21 cellular contexts compared by ENCODE assay signal in genomic region chr10:59284111-59284975, GRCh38.
DNase-seq lines count a peak whose midpoint lies in the region; ATAC-seq, FAIRE-seq and TF ChIP-seq lines count a peak whose summit lies in the region.
"Had no signal": no experiment of that assay in that cellular context is flagged by ENCODE, and none has a peak within 500 bp of the region (broad histone marks: within the 10 kb centered on the region; RNA-seq: fewer than 3 reads in every experiment).

No MANE protein-coding gene starts in this region.

- H4K91ac ChIP-seq in neuronal stem cell (ENCODE audit: low read depth, low read length, poor library complexity): no peak overlapping the region

- POLR2A ChIA-PET in MCF 10A (lab: Yijun Ruan, JAX): interaction anchor here (0.7 kb wide), 1 partner anchor 88 kb away, joined by 3 read pairs; no protein-coding TSS in a partner anchor

- no peak overlapping the region for H3K23ac ChIP-seq in neuronal stem cell (ENCODE audit: low read depth, low read length, poor library complexity)

- H3K4me3 ChIP-seq in breast epithelium (no peak overlapping the region), neuronal stem cell (ENCODE audit: low read length in 2 of 2) (no peak overlapping the region)
- H3K4me3 ChIP-seq: BLaER1, lower lobe of right lung, Peyer's patch, spleen, thoracic aorta had no signal

- CTCF ChIA-PET in MCF 10A (lab: Yijun Ruan, JAX): no interaction called here

- peak overlapping the region; percentile 1 for H3K18ac ChIP-seq in neuronal stem cell (ENCODE audit: low read length)

- WGBS in neuronal stem cell (ENCODE audit: extremely low coverage in 2 of 2, insufficient read length in 2 of 2, insufficient replicate concordance in 1 of 2), 2 donors: 100% methylated on average over 3 of the region's 7 CpGs; no CpG with 5 or more reads in 1 of the 2 donors

- no peak overlapping the region for H3K4me3 Mint-ChIP-seq in MCF 10A (ENCODE audit: unreplicated experiment)
- H3K4me3 Mint-ChIP-seq in activated T-cell treated with anti-CD3 and anti-CD28 coated beads, Interleukin-2, amount 50 U/mL, for 72 hours: no peak overlapping the region

- DNase-seq in MCF 10A (ENCODE audit: unreplicated experiment) (peak; percentile 2), breast epithelium (ENCODE audit: low spot score in 2 of 2) (no peak), epithelial cell of prostate (ENCODE audit: low read depth, low spot score) (no peak), neuronal stem cell (ENCODE audit: low spot score) (no peak), urothelium cell line (ENCODE audit: low spot score) (peak; percentile 24), H54 (ENCODE audit: insufficient read length, low spot score) (no peak), NCI-H1436 treated with DMSO at 0.1 percent for 48 hours (lab: John Stamatoyannopoulos, UW) (no peak)
- DNase-seq in activated T-cell treated with anti-CD3 and anti-CD28 coated beads, Interleukin-2, amount 50 U/mL, for 72 hours: no peak
- DNase-seq: 8988T; activated CD4-positive, alpha-beta T cell treated with anti-CD3 and anti-CD28 coated beads for 4 hours; activated CD8-positive, alpha-beta memory T cell treated with anti-CD3 and anti-CD28 coated beads, Interleukin-2, amount 50 U/mL, for 4 hours; activated gamma-delta T cell treated with Interleukin-2 at 50 U/mL for 16 hours; lower lobe of right lung; NCI-H1436; Peyer's patch; spleen; stimulated activated CD8-positive, alpha-beta memory T cell treated with anti-CD3 and anti-CD28 coated beads, Interleukin-4, amount 100 ng/mL, for 48 hours had no signal

- H3K9me3 ChIP-seq in breast epithelium (no peaks in the 10 kb centered on the region), neuronal stem cell (replicated peaks in 1 of 2; ENCODE audit: control insufficient read depth in 2 of 2, insufficient read depth in 1 of 2, low read depth in 1 of 2, low read length in 2 of 2) (peaks cover 0 to 1% of the 10 kb centered on the region in 2 donors)
- H3K9me3 ChIP-seq: BLaER1, lower lobe of right lung, Peyer's patch, spleen, thoracic aorta had no signal

- intact Hi-C loops in MCF 10A (cut with micrococcal nuclease) (no loop called here), breast epithelium (cut with DNase I; ENCODE audit: low total_unique reads) (no loop called here)

- no peaks in the 10 kb centered on the region for H3K27me3 ChIP-seq in breast epithelium
- H3K27me3 ChIP-seq in neuronal stem cell (ENCODE audit: control insufficient read depth in 3 of 3, insufficient read depth in 3 of 3, low read depth in 1 of 3, low read length in 3 of 3): no peaks in the 10 kb centered on the region
- H3K27me3 ChIP-seq: BLaER1, Peyer's patch, spleen had no signal

- H3K79me1 ChIP-seq in neuronal stem cell (ENCODE audit: low read depth, low read length): no peaks in the 10 kb centered on the region

- peak; percentile 96 for FAIRE-seq in urothelium cell line (lab: Jason Lieb, UNC)
- no peak for FAIRE-seq in H54 (lab: Jason Lieb, UNC)
- FAIRE-seq: colon had no signal

- no peak overlapping the region for H2AK5ac ChIP-seq in neuronal stem cell (ENCODE audit: low read depth, low read length)

- H3K9me3 Mint-ChIP-seq in MCF 10A (ENCODE audit: unreplicated experiment): no peaks in the 10 kb centered on the region
- H3K9me3 Mint-ChIP-seq in activated T-cell treated with anti-CD3 and anti-CD28 coated beads, Interleukin-2, amount 50 U/mL, for 72 hours: peaks cover 2 to 3% of the 10 kb centered on the region in 2 donors

- peak overlapping the region; percentile 17 for H3K9ac ChIP-seq in neuronal stem cell (ENCODE audit: low read depth, low read length, poor library complexity)
- H3K9ac ChIP-seq: BLaER1, parathyroid adenoma had no signal

- H3K36me3 ChIP-seq in breast epithelium (no peaks in the 10 kb centered on the region), neuronal stem cell (replicated peaks in 1 of 2; ENCODE audit: control insufficient read depth in 2 of 2, insufficient read depth in 2 of 2, low read length in 2 of 2) (no peaks in the 10 kb centered on the region)
- H3K36me3 ChIP-seq: BLaER1, lower lobe of right lung, Peyer's patch, spleen, thoracic aorta had no signal

- no peaks in the 10 kb centered on the region for H3K4me1 Mint-ChIP-seq in MCF 10A (ENCODE audit: insufficient read depth, unreplicated experiment)
- H3K4me1 Mint-ChIP-seq in activated T-cell treated with anti-CD3 and anti-CD28 coated beads, Interleukin-2, amount 50 U/mL, for 72 hours (ENCODE audit: low read depth): no peaks in the 10 kb centered on the region

- H3K14ac ChIP-seq in neuronal stem cell (ENCODE audit: low read length): no peak overlapping the region

- no peaks in the 10 kb centered on the region for H3K36me3 Mint-ChIP-seq in MCF 10A (ENCODE audit: insufficient read depth, unreplicated experiment)
- no peaks in the 10 kb centered on the region for H3K36me3 Mint-ChIP-seq in activated T-cell treated with anti-CD3 and anti-CD28 coated beads, Interleukin-2, amount 50 U/mL, for 72 hours (ENCODE audit: insufficient read depth in 2 of 2)

- H4K8ac ChIP-seq in neuronal stem cell (ENCODE audit: low read depth, low read length): no peak overlapping the region

- TF ChIP-seq POLR2A in breast epithelium (IDR thresholded peaks at IDR 0.05) (no peak), H54 (IDR thresholded peaks at IDR 0.05; ENCODE audit: low read depth, low read length) (no peak)

- no peak overlapping the region for H3K4ac ChIP-seq in neuronal stem cell (ENCODE audit: low read length)

- no peak for ATAC-seq in activated T-cell treated with anti-CD3 and anti-CD28 coated beads, Interleukin-2, amount 50 U/mL, for 72 hours (replicated peaks in 1 of 2)

- H3K27ac ChIP-seq in breast epithelium: no peak overlapping the region
- H3K27ac ChIP-seq in epithelial cell of prostate: peak overlapping the region; percentile 31
- no peak overlapping the region for H3K27ac ChIP-seq in neuronal stem cell (replicated peaks; ENCODE audit: low read length)
- H3K27ac ChIP-seq: BLaER1, lower lobe of right lung, parathyroid adenoma, Peyer's patch, spleen, thoracic aorta had no signal

- no peak overlapping the region for H2BK5ac ChIP-seq in neuronal stem cell (ENCODE audit: low read length)

- TF ChIP-seq CTCF in MCF 10A (IDR thresholded peaks at IDR 0.05; ENCODE audit: unreplicated experiment) (no peak), breast epithelium (IDR thresholded peaks at IDR 0.05) (no peak)

- H2AFZ ChIP-seq in neuronal stem cell (ENCODE audit: low read length): no peak overlapping the region

- H3K27me3 Mint-ChIP-seq in MCF 10A (ENCODE audit: insufficient read depth, unreplicated experiment): no peaks in the 10 kb centered on the region
- H3K27me3 Mint-ChIP-seq in activated T-cell treated with anti-CD3 and anti-CD28 coated beads, Interleukin-2, amount 50 U/mL, for 72 hours (ENCODE audit: low read depth): peaks cover 8% of the 10 kb centered on the region

- no peak overlapping the region for H3K27ac Mint-ChIP-seq in MCF 10A (ENCODE audit: low read depth, unreplicated experiment)
- H3K27ac Mint-ChIP-seq in activated T-cell treated with anti-CD3 and anti-CD28 coated beads, Interleukin-2, amount 50 U/mL, for 72 hours: no peak overlapping the region

- peak overlapping the region; percentile 60 for H2BK15ac ChIP-seq in neuronal stem cell (ENCODE audit: low read length)

- H3K4me2 ChIP-seq in neuronal stem cell (ENCODE audit: insufficient read depth, low read length, poor library complexity, severe bottlenecking): no peak overlapping the region
- H3K4me2 ChIP-seq: BLaER1 had no signal

- H3K4me1 ChIP-seq in breast epithelium (no peaks in the 10 kb centered on the region), neuronal stem cell (ENCODE audit: control insufficient read depth in 2 of 2, insufficient read depth in 1 of 2, low read depth in 1 of 2, low read length in 2 of 2) (peaks cover 0 to 13% of the 10 kb centered on the region in 2 donors)
- H3K4me1 ChIP-seq: BLaER1, lower lobe of right lung, Peyer's patch, spleen had no signal

- H2BK120ac ChIP-seq in neuronal stem cell (ENCODE audit: low read depth, low read length): no peak overlapping the region

- peak overlapping the region; percentile 79 for H2BK12ac ChIP-seq in neuronal stem cell (ENCODE audit: low read length)

- no TSS peak for BruUV-seq in MCF 10A (replicated peaks; lab: Mats Ljungman, UMichigan)

Comparison
In these comparisons a context has a peak if more than half of its experiments do, and no peak if none do; other contexts are left out.
1. DNase-seq: peak in MCF 10A (single experiment) and urothelium cell line (single experiment); none in breast epithelium (0 of 2), epithelial cell of prostate (single experiment), neuronal stem cell (single experiment), H54 (single experiment), activated T-cell treated with anti-CD3 and anti-CD28 coated beads, Interleukin-2, amount 50 U/mL, for 72 hours (0 of 2) and NCI-H1436 treated with DMSO at 0.1 percent for 48 hours (single experiment).